In the genomic region with DNA sequence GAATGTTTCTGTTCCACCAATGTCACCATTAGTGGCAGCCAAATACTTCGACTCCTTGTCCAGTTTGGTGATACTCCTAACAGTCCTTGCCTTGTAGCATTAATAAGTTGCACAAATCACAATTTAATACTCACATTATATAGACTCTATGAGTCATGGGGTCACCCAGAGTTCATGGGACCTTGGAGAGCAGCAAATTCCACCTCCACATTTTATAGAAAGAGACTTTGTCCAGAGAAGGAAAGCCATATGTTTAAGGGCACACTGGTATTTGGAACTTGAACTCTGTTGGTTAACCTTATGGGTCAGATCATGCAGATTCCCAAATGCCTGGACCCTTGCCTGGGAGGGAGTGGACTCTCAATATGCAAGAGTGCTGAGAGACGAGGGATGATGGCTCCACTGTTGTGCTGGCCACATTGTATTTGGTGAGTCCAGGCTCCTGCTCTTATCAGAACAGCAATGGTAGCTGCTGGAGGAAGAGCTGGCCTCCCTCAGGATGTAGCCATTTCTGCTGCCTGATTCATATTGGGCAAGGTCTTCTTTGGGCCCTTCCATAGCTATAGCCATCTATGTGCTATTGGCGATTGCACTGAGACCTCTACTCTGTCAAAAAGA, we compare ENCODE assay signal across 15 cellular contexts. TPM values are rescaled to one million over a fixed set of nuclear protein-coding genes. Genes with fewer than 3 reads are reported as not detected.
A peak's percentile ranks its signal among the peaks of the same experiment; 100 is the strongest.
DNase-seq lines count a peak whose midpoint lies in the region; ATAC-seq, FAIRE-seq and TF ChIP-seq lines count a peak whose summit lies in the region.
"Had no signal": no experiment of that assay in that cellular context is flagged by ENCODE, and none has a peak within 500 bp of the region (broad histone marks: within the 10 kb centered on the region; RNA-seq: fewer than 3 reads in every experiment).

No MANE protein-coding gene starts in this region.

- H3K23ac ChIP-seq in mesenchymal stem cell (ENCODE audit: low read length in 2 of 2), result no peak overlapping the region

- no peaks in the 10 kb centered on the region for H3K27me3 ChIP-seq in bronchial epithelial cell (ENCODE audit: control insufficient read depth, insufficient read depth, low read length)
- no peaks in the 10 kb centered on the region for H3K27me3 ChIP-seq in mesenchymal stem cell (ENCODE audit: control insufficient read depth in 1 of 2, insufficient read depth in 1 of 2, low read length in 2 of 2)
- no peaks in the 10 kb centered on the region for H3K27me3 ChIP-seq in upper lobe of right lung

- H3K18ac ChIP-seq in mesenchymal stem cell (ENCODE audit: low read depth in 1 of 2, low read length in 2 of 2), result no peak overlapping the region

- H4K91ac ChIP-seq in mesenchymal stem cell (ENCODE audit: low read length), result no peak overlapping the region

- H2AK5ac ChIP-seq in mesenchymal stem cell (ENCODE audit: low read length, severe bottlenecking), result no peak overlapping the region

- H4K8ac ChIP-seq in mesenchymal stem cell (ENCODE audit: low read length), result no peak overlapping the region

- no peak overlapping the region for H3K4ac ChIP-seq in mesenchymal stem cell (ENCODE audit: low read depth in 1 of 2, low read length in 2 of 2)

- no peak overlapping the region for H3K4me3 ChIP-seq in bronchial epithelial cell (ENCODE audit: low read depth, low read length)
- no peak overlapping the region for H3K4me3 ChIP-seq in mesenchymal stem cell (ENCODE audit: insufficient read depth in 1 of 2, low read depth in 1 of 2, low read length in 2 of 2)
- H3K4me3 ChIP-seq in upper lobe of right lung, result no peak overlapping the region

- 89% methylated on average over 3 of the region's 3 CpGs for WGBS in mesenchymal stem cell

- H2BK12ac ChIP-seq in mesenchymal stem cell (ENCODE audit: low read length in 2 of 2), result no peak overlapping the region

- no peak overlapping the region for H2BK120ac ChIP-seq in mesenchymal stem cell (ENCODE audit: low read depth, low read length)

- no peaks in the 10 kb centered on the region for H3K4me1 ChIP-seq in mesenchymal stem cell (ENCODE audit: control insufficient read depth, insufficient read depth, low read depth, low read length)
- no peaks in the 10 kb centered on the region for H3K4me1 ChIP-seq in upper lobe of right lung

- H2AFZ ChIP-seq in mesenchymal stem cell (ENCODE audit: low read depth, low read length), result no peak overlapping the region

- DNase-seq in HCEC 1CT (peak; percentile 33), OCI-M1 (lab: John Stamatoyannopoulos, UW) (peak; percentile 23), bronchial epithelial cell (ENCODE audit: low read depth) (peak; percentile 42), mesenchymal stem cell (peak; percentile 19), Ammon's horn (ENCODE audit: low spot score) (no peak), upper lobe of right lung (no peak)
- DNase-seq in stimulated activated naive CD8-positive, alpha-beta T cell treated with anti-CD3 and anti-CD28 coated beads, Interleukin-15, Interleukin-2, amounts not matched to agents 100 U/mL and 50 U/mL, for 24 hours, result no peak
- DNase-seq: CD4-positive, CD25-positive, alpha-beta regulatory T cell; cerebellar nuclear complex; H9; NCI-H2227 treated with DMSO at 0.1 percent for 48 hours; right cardiac atrium; WERI-Rb-1 had no signal

- H3K9me3 ChIP-seq in mesenchymal stem cell (ENCODE audit: control insufficient read depth, low read length) (no peaks in the 10 kb centered on the region), upper lobe of right lung (no peaks in the 10 kb centered on the region)

- H2BK5ac ChIP-seq in mesenchymal stem cell (ENCODE audit: low read depth, low read length, poor library complexity, severe bottlenecking), result no peak overlapping the region

- TF ChIP-seq CTCF in bronchial epithelial cell (IDR thresholded peaks at IDR 0.05; ENCODE audit: insufficient read depth, low read length, severe bottlenecking) (no peak), upper lobe of right lung (IDR thresholded peaks at IDR 0.05) (no peak)

- intact Hi-C loops in upper lobe of right lung (cut with DNase I), result no loop called here

- H3K9ac ChIP-seq in mesenchymal stem cell (ENCODE audit: low read length), result no peak overlapping the region

- H3K14ac ChIP-seq in mesenchymal stem cell (ENCODE audit: low read length in 2 of 2), result no peak overlapping the region

- no peak for ATAC-seq in stimulated activated naive CD8-positive, alpha-beta T cell treated with anti-CD3 and anti-CD28 coated beads, Interleukin-15, Interleukin-2, amounts not matched to agents 100 U/mL and 50 U/mL, for 24 hours
- no peak for ATAC-seq in upper lobe of right lung
- ATAC-seq: right cardiac atrium; stimulated activated memory B cell treated with anti-CD40 and anti-IgM and Interleukin-4, amounts not matched to agents 10 μg/mL and 1 μg/mL and 100 μg/mL, for 72 hours had no signal

- H3K36me3 ChIP-seq in bronchial epithelial cell (ENCODE audit: control insufficient read depth, insufficient read depth, low read length) (no peaks in the 10 kb centered on the region), mesenchymal stem cell (ENCODE audit: control insufficient read depth in 1 of 2, insufficient read depth in 2 of 2, low read depth in 1 of 2, low read length in 2 of 2) (no peaks in the 10 kb centered on the region), upper lobe of right lung (no peaks in the 10 kb centered on the region)
- H3K36me3 ChIP-seq: WERI-Rb-1 had no signal

- H3K27ac ChIP-seq in mesenchymal stem cell (ENCODE audit: low read length, poor library complexity, severe bottlenecking), result no peak overlapping the region
- no peak overlapping the region for H3K27ac ChIP-seq in upper lobe of right lung
- H3K27ac ChIP-seq: epithelial cell of prostate, WERI-Rb-1 had no signal

- peaks cover 10% of the 10 kb centered on the region for H3K79me1 ChIP-seq in mesenchymal stem cell (replicated peaks; ENCODE audit: low read length, poor library complexity, severe bottlenecking)

- peak; percentile 72 for FAIRE-seq in bronchial epithelial cell (lab: Jason Lieb, UNC)

- no peak overlapping the region for H2BK15ac ChIP-seq in mesenchymal stem cell (ENCODE audit: low read depth, poor library complexity, severe bottlenecking)

- no peak overlapping the region for H3K4me2 ChIP-seq in mesenchymal stem cell (ENCODE audit: low read length, poor library complexity, severe bottlenecking)

RNA-seq across cellular contexts. Expression of a gene that starts 30.6 kb away (rescaled TPM):
- 1.9 and 2.1 TPM in 2 replicates for total RNA-seq in bronchial epithelial cell
- 5.3 TPM for polyA plus RNA-seq in mesenchymal stem cell (2013, experiment 1 of 2)
- 4.3 TPM for polyA plus RNA-seq in mesenchymal stem cell (2013, experiment 2 of 2)
- 6.6 TPM for total RNA-seq in upper lobe of right lung

Comparison
In these comparisons a context has a peak if more than half of its experiments do, and no peak if none do; other contexts are left out.
1. DNase-seq: peak in HCEC 1CT (single experiment), OCI-M1 (single experiment), bronchial epithelial cell (single experiment) and mesenchymal stem cell (single experiment); none in stimulated activated naive CD8-positive, alpha-beta T cell treated with anti-CD3 and anti-CD28 coated beads, Interleukin-15, Interleukin-2, amounts not matched to agents 100 U/mL and 50 U/mL, for 24 hours (single experiment), Ammon's horn (single experiment) and upper lobe of right lung (single experiment).